Comparison of ENCODE assay signal across 9 cellular contexts in the genomic region with DNA sequence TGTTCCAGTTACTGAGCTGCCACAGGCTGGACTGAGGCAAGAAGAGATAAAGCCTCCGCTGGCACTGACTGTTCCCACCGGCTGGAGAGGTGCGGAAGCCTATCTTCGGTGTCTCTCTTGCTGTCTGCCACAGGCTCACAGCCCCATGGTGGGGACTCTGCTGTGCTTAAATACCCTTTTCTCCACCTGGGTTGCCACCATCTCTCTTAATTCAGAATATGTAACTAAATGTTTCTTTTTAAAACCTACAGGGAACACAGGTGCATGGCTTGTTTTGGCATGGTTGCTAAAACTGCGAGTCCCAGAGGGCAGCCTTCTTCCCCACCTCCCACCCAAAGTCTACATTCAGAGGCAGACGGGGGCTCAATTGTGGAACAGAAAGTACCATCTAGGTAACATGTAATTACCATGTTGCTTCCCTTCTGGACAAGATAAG. TPM values are rescaled to one million over a fixed set of nuclear protein-coding genes. Genes with fewer than 3 reads are reported as not detected.
DNase-seq lines count a peak whose midpoint lies in the region; ATAC-seq and TF ChIP-seq lines count a peak whose summit lies in the region.
"Had no signal": no experiment of that assay in that cellular context is flagged by ENCODE, and none has a peak within 500 bp of the region (broad histone marks: within the 10 kb centered on the region; RNA-seq: fewer than 3 reads in every experiment).

No MANE protein-coding gene starts in this region.

- no peak overlapping the region for H3K27ac Mint-ChIP-seq in osteocyte (ENCODE audit: unreplicated experiment)
- H3K27ac Mint-ChIP-seq: nephron had no signal

- no peak overlapping the region for H3K27ac ChIP-seq in right cardiac atrium (ENCODE audit: low read length)

- H3K4me3 Mint-ChIP-seq in osteocyte (ENCODE audit: unreplicated experiment), result no peak overlapping the region
- H3K4me3 Mint-ChIP-seq: nephron had no signal

- H3K9me3 ChIP-seq in right cardiac atrium (ENCODE audit: control insufficient read depth, low read length), result no peaks in the 10 kb centered on the region
- H3K9me3 ChIP-seq: SK-N-SH had no signal

- no peaks in the 10 kb centered on the region for H3K4me1 Mint-ChIP-seq in osteocyte (ENCODE audit: unreplicated experiment)

- intact Hi-C loops in right cardiac atrium (cut with DNase I), result no loop called here

- no peaks in the 10 kb centered on the region for H3K27me3 ChIP-seq in right cardiac atrium (ENCODE audit: control insufficient read depth, insufficient read depth)

- ATAC-seq in GM18907 (IDR thresholded peaks at IDR 0.05; ENCODE audit: unreplicated experiment), result peak; percentile 74
- ATAC-seq in GM21528 (IDR thresholded peaks at IDR 0.05; ENCODE audit: low FRiP score, unreplicated experiment), result peak; percentile 79
- peak; percentile 67 for ATAC-seq in HG03159 (IDR thresholded peaks at IDR 0.05; ENCODE audit: unreplicated experiment)
- ATAC-seq in right cardiac atrium, result peak; percentile 70 to 73

- no peak for DNase-seq in right cardiac atrium
- DNase-seq in OCI-M2 (lab: John Stamatoyannopoulos, UW; ENCODE audit: unreplicated experiment), result no peak
- DNase-seq in osteocyte (ENCODE audit: extremely low spot score, unreplicated experiment), result no peak
- DNase-seq in activated CD8-positive, alpha-beta memory T cell treated with anti-CD3 and anti-CD28 coated beads, Interleukin-2, amount 50 U/mL, for 4 hours, result no peak
- DNase-seq: SK-N-SH had no signal

- no peaks in the 10 kb centered on the region for H3K4me1 ChIP-seq in right cardiac atrium (ENCODE audit: control insufficient read depth, insufficient read depth, low read length)

- H3K27me3 Mint-ChIP-seq in osteocyte (ENCODE audit: unreplicated experiment), result peaks cover 6% of the 10 kb centered on the region

- no peak overlapping the region for H3K4me3 ChIP-seq in right cardiac atrium (ENCODE audit: low read length)

- no peak for TF ChIP-seq CTCF in osteocyte (IDR thresholded peaks at IDR 0.05)

- no peaks in the 10 kb centered on the region for H3K9me3 Mint-ChIP-seq in osteocyte (ENCODE audit: unreplicated experiment)
- H3K9me3 Mint-ChIP-seq: nephron had no signal

- no peaks in the 10 kb centered on the region for H3K36me3 Mint-ChIP-seq in osteocyte (ENCODE audit: unreplicated experiment)

- 62% methylated on average over 6 of the region's 6 CpGs for WGBS in right cardiac atrium

RNA-seq across cellular contexts. Expression of a gene that starts 8.1 kb away (rescaled TPM):
- total RNA-seq in right cardiac atrium (10 to 100 TPM; 16.6 to 21.6 (median 19.2) TPM), osteocyte (29.5 and 34.8 TPM in 2 replicates)
- 7.8 TPM for polyA plus RNA-seq in right cardiac atrium
